ENCODE assay signal across 15 cellular contexts in genomic region chr5:77569409-77569808, GRCh38.
A peak's percentile ranks its signal among the peaks of the same experiment; 100 is the strongest.
DNase-seq lines count a peak whose midpoint lies in the region; ATAC-seq and TF ChIP-seq lines count a peak whose summit lies in the region.
"Had no signal": no experiment of that assay in that cellular context is flagged by ENCODE, and none has a peak within 500 bp of the region (broad histone marks: within the 10 kb centered on the region; RNA-seq: fewer than 3 reads in every experiment).

No MANE protein-coding gene starts in this region.

- no peak for ATAC-seq in IMR-90 (ENCODE audit: low read depth)
- ATAC-seq in GM21390 (IDR thresholded peaks at IDR 0.05; ENCODE audit: unreplicated experiment), result no peak
- ATAC-seq in HG02840 (IDR thresholded peaks at IDR 0.05; ENCODE audit: low FRiP score, unreplicated experiment), result no peak
- no peak for ATAC-seq in GM21447 (IDR thresholded peaks at IDR 0.05; ENCODE audit: unreplicated experiment)
- ATAC-seq: CD8-positive, alpha-beta T cell had no signal

- no peaks in the 10 kb centered on the region for H3K9me1 ChIP-seq in IMR-90 (ENCODE audit: insufficient read depth, low read length)

- no peaks in the 10 kb centered on the region for H3K36me3 ChIP-seq in IMR-90 (ENCODE audit: control insufficient read depth, insufficient read depth, low read length)
- no peaks in the 10 kb centered on the region for H3K36me3 ChIP-seq in adipocyte (ENCODE audit: control insufficient read depth, insufficient read depth, low read length, severe bottlenecking)
- H3K36me3 ChIP-seq in esophagus muscularis mucosa, result no peaks in the 10 kb centered on the region

- H3K9me3 ChIP-seq in IMR-90 (ENCODE audit: control insufficient read depth, insufficient read depth, low read length), result no peaks in the 10 kb centered on the region
- H3K9me3 ChIP-seq in adipocyte (ENCODE audit: control insufficient read depth, low read length), result no peaks in the 10 kb centered on the region
- no peaks in the 10 kb centered on the region for H3K9me3 ChIP-seq in esophagus muscularis mucosa

- H2BK15ac ChIP-seq in IMR-90 (ENCODE audit: low read depth, low read length), result no peak overlapping the region

- no peak overlapping the region for H2BK20ac ChIP-seq in IMR-90 (ENCODE audit: low read depth, low read length)

- H2AFZ ChIP-seq in IMR-90 (replicated peaks; ENCODE audit: low read length, poor library complexity), result no peak overlapping the region

- dilution Hi-C loops in IMR-90 (cut with HindIII; ENCODE audit: low sequenced_read_pairs, unreplicated experiment), result no loop called here

- no peak overlapping the region for H2BK5ac ChIP-seq in IMR-90 (ENCODE audit: low read depth, low read length, poor library complexity, severe bottlenecking)

- H3K4ac ChIP-seq in IMR-90 (ENCODE audit: low read depth, low read length), result no peak overlapping the region

- no peak overlapping the region for H2BK120ac ChIP-seq in IMR-90 (ENCODE audit: low read depth, low read length)

- H2AK9ac ChIP-seq in IMR-90 (replicated peaks; ENCODE audit: low read depth, low read length, poor library complexity), result no peak overlapping the region

- no peak overlapping the region for H3K4me2 ChIP-seq in IMR-90 (ENCODE audit: low read depth, low read length)

- no peak overlapping the region for H4K5ac ChIP-seq in IMR-90 (ENCODE audit: low read depth, low read length)

- no peak overlapping the region for H3K4me3 ChIP-seq in IMR-90 (ENCODE audit: insufficient read depth, low read depth, low read length)
- no peak overlapping the region for H3K4me3 ChIP-seq in adipocyte (ENCODE audit: low read length)
- H3K4me3 ChIP-seq in fibroblast of pulmonary artery (replicated peaks; ENCODE audit: low read depth, low read length), result no peak overlapping the region
- H3K4me3 ChIP-seq in esophagus muscularis mucosa, result no peak overlapping the region

- H3K56ac ChIP-seq in IMR-90 (ENCODE audit: extremely low read depth, insufficient read depth, low read length), result no peak overlapping the region

- in situ Hi-C loops in IMR-90 (cut with MboI; ENCODE audit: low sequenced_read_pairs), result loop anchor here (25.0 kb wide), 1 partner anchor 693 kb away; no protein-coding TSS in a partner anchor

- H3K4me1 ChIP-seq in IMR-90 (ENCODE audit: control insufficient read depth, insufficient read depth, low read length) (no peaks in the 10 kb centered on the region), adipocyte (ENCODE audit: control insufficient read depth, insufficient read depth, low read length) (no peaks in the 10 kb centered on the region), esophagus muscularis mucosa (no peaks in the 10 kb centered on the region)

- H3K27ac ChIP-seq in IMR-90 (ENCODE audit: insufficient read depth, low read length) (no peak overlapping the region), esophagus muscularis mucosa (replicated peaks in 1 of 4) (no peak overlapping the region)

- no peak overlapping the region for H2AK5ac ChIP-seq in IMR-90 (ENCODE audit: low read depth, low read length)

- H3K9ac ChIP-seq in IMR-90 (ENCODE audit: low read depth, low read length) (no peak overlapping the region), adipocyte (ENCODE audit: low read length) (no peak overlapping the region)

- TF ChIP-seq POLR2A in IMR-90 (IDR thresholded peaks at IDR 0.05; ENCODE audit: low read depth, low read length), result no peak
- TF ChIP-seq POLR2A in esophagus muscularis mucosa (IDR thresholded peaks at IDR 0.05; ENCODE audit: low read depth), result no peak

- intact Hi-C loops in IMR-90 (cut with micrococcal nuclease), result loop anchor here (10.0 kb wide), 1 partner anchor 695 kb away; no protein-coding TSS in a partner anchor
- intact Hi-C loops in esophagus muscularis mucosa (cut with DNase I), result no loop called here

- CTCF ChIA-PET in IMR-90 (lab: Yijun Ruan, JAX), result interaction anchor here (1.0 kb wide), 1 partner anchor 14 kb away, joined by 3 read pairs; no protein-coding TSS in a partner anchor

- no peaks in the 10 kb centered on the region for H4K20me1 ChIP-seq in IMR-90 (ENCODE audit: insufficient read depth, low read length)

- no peaks in the 10 kb centered on the region for H3K79me1 ChIP-seq in IMR-90 (ENCODE audit: low read depth in 1 of 2, low read length in 2 of 2)

- H3K18ac ChIP-seq in IMR-90 (ENCODE audit: low read depth, low read length), result no peak overlapping the region

- H3K23ac ChIP-seq in IMR-90 (ENCODE audit: low read depth, low read length), result no peak overlapping the region

- POLR2A ChIA-PET in IMR-90 (lab: Charles Lee; ENCODE audit: unreplicated experiment), result no interaction called here

- WGBS in IMR-90 (ENCODE audit: extremely low coverage in 2 of 2, insufficient read length in 1 of 2), 2 experiments, result no CpG with 5 or more reads among the region's 2 CpGs
- WGBS in esophagus muscularis mucosa, result 78% methylated on average over 2 of the region's 2 CpGs

- BruUV-seq in IMR-90 (replicated peaks; lab: Mats Ljungman, UMichigan), result no TSS peak

- H3K27me3 ChIP-seq in IMR-90 (ENCODE audit: control insufficient read depth, insufficient read depth, low read length) (peaks cover 24% of the 10 kb centered on the region), adipocyte (replicated peaks; ENCODE audit: control insufficient read depth, insufficient read depth, low read length) (peaks cover 37% of the 10 kb centered on the region), esophagus muscularis mucosa (no peaks in the 10 kb centered on the region)

- TF ChIP-seq RAD21 in IMR-90 (IDR thresholded peaks at IDR 0.05; ENCODE audit: low read length), result no peak

- TF ChIP-seq EP300 in esophagus muscularis mucosa (IDR thresholded peaks at IDR 0.05), result no peak

- TF ChIP-seq CTCF in IMR-90 (conservative IDR thresholded peaks at IDR 0.05; ENCODE audit: low read depth, low read length), result no peak
- no peak for TF ChIP-seq CTCF in fibroblast of pulmonary artery (IDR thresholded peaks at IDR 0.05; ENCODE audit: low read length, missing control alignments)
- no peak for TF ChIP-seq CTCF in esophagus muscularis mucosa (IDR thresholded peaks at IDR 0.05)

- H3K14ac ChIP-seq in IMR-90 (replicated peaks; ENCODE audit: low read depth, low read length), result no peak overlapping the region

- H4K91ac ChIP-seq in IMR-90 (ENCODE audit: insufficient read depth, low read depth, low read length), result no peak overlapping the region

- DNase-seq in AML-193 (lab: John Stamatoyannopoulos, UW) (peak; percentile 36 to 38), IMR-90 (no peak), adipocyte (ENCODE audit: low read depth) (peak; percentile 4), fibroblast of pulmonary artery (ENCODE audit: low read depth) (peak; percentile 3), esophagus muscularis mucosa (ENCODE audit: extremely low spot score) (no peak)
- DNase-seq: CD8-positive, alpha-beta T cell; GF-D8; NCI-H1105; NCI-H1694 treated with DMSO at 0.1 percent for 48 hours; NCI-H446; NCI-H774; SHP77 treated with DMSO at 0.1 percent for 48 hours had no signal

- H4K8ac ChIP-seq in IMR-90 (ENCODE audit: low read depth in 2 of 2, low read length in 2 of 2), result no peak overlapping the region

TF ChIP-seq in IMR-90, 13 proteins besides CTCF, POLR2A, EP300 and RAD21:
- TF ChIP-seq CEBPB (IDR thresholded peaks at IDR 0.05; ENCODE audit: low read depth, low read length) (peak; percentile 80), RCOR1 (IDR thresholded peaks at IDR 0.05; ENCODE audit: insufficient replicate concordance, low read length) (no peak)

Comparison
In these comparisons a context has a peak if more than half of its experiments do, and no peak if none do; other contexts are left out.
1. DNase-seq: peak in AML-193 (2 of 2), adipocyte (single experiment) and fibroblast of pulmonary artery (single experiment); none in IMR-90 (single experiment) and esophagus muscularis mucosa (single experiment).